ENCODE assay signal across 9 cellular contexts in genomic region chr14:96670391-96670790, GRCh38.
"Had no signal": no experiment of that assay in that cellular context is flagged by ENCODE, and none has a peak within 500 bp of the region (broad histone marks: within the 10 kb centered on the region; RNA-seq: fewer than 3 reads in every experiment).

No MANE protein-coding gene starts in this region.

- H3K27ac Mint-ChIP-seq: GM23338, H9, HFFc6 had no signal

- ATAC-seq: GM23338, HCT116 had no signal

- H3K4me1 ChIP-seq: HAP-1 had no signal

- H3K4me3 Mint-ChIP-seq: GM23338, H9, HFFc6 had no signal

- DNase-seq: GM23248, GOT3, H7, H9, HCEC 1CT, HFFc6 had no signal

- H3K36me3 ChIP-seq: HAP-1 had no signal

- H3K27ac ChIP-seq: GM23248 had no signal

- H3K9me3 ChIP-seq: HAP-1 had no signal

- H3K4me3 ChIP-seq: GM23248, GM23338, HAP-1 had no signal
